8 cellular contexts compared by ENCODE assay signal in the genomic region with DNA sequence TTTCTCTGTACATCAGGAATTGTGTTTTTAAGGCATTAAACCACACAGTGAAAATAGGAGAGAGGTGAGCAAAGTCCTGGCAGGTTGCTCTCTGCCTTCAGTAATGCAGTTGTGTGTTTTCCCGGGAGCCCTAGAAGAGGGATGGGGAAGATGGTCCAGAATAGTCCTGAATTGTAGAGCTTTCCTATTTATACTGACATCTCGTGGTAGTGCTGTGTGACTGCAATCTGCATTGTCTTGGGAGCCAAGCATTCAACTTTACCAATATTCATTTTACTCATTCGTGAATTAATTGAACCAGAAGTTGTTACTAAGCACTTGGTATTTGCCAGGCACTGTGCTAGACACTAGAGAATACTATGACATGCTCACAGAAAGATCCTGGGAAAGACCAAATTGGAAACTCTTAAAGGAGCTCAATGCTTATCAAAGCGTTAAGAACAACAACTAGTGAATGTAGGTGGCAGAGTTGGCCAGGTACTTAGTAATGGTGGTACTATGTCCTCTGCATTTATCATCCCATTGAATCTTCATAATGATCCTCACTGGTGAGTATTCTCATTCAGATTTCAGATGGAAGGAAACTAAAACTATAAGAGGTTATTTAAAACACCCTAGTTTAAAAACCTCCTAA.
DNase-seq lines count a peak whose midpoint lies in the region; ATAC-seq and TF ChIP-seq lines count a peak whose summit lies in the region.

No MANE protein-coding gene starts in this region.

- H3K27me3 ChIP-seq in left lung (no peaks in the 10 kb centered on the region), aorta (ENCODE audit: control insufficient read depth in 1 of 2, insufficient read depth in 2 of 2, low read length in 1 of 2) (no peaks in the 10 kb centered on the region)

- no peaks in the 10 kb centered on the region for H3K9me3 ChIP-seq in left lung
- H3K9me3 ChIP-seq in aorta (ENCODE audit: control insufficient read depth, low read length): no peaks in the 10 kb centered on the region

- WGBS in aorta, 2 donors: 24% methylated on average over 4 of the region's 4 CpGs

- POLR2A ChIA-PET in HEK293T (lab: Yijun Ruan, JAX): no interaction called here

- DNase-seq in DMS53 treated with DMSO at 0.1 percent for 48 hours (lab: John Stamatoyannopoulos, UW; ENCODE audit: unreplicated experiment) (peak; percentile 30), HEK293T (ENCODE audit: extremely low spot score) (peak; percentile 26), NCI-H460 (ENCODE audit: extremely low read depth, low read depth) (peak; percentile 6), cerebellar cortex (ENCODE audit: low spot score) (peak; percentile 49), left lung (no peak), aorta (no peak), NCI-H446 treated with DMSO at 0.1 percent for 48 hours (lab: John Stamatoyannopoulos, UW) (no peak), HK-2 (ENCODE audit: unreplicated experiment) (no peak)

- peak; percentile 78 to 89 for TF ChIP-seq CTCF in left lung (IDR thresholded peaks at IDR 0.05)

- ATAC-seq in left lung (peak; percentile 96), aorta (ENCODE audit: low FRiP score) (peak; percentile 83)

- CTCF ChIA-PET in HEK293T (lab: Yijun Ruan, JAX): interaction anchor here (0.6 to 2.6 kb wide), 12 partner anchors 10 to 905 kb away, joined by 3 to 14 read pairs (median 4); partner anchors contain the start of gene TRIB2

- intact Hi-C loops in left lung (cut with DNase I) (no loop called here), aorta (cut with DNase I) (loop anchor here (2.0 to 10.0 kb wide), 5 partner anchors 73 to 1097 kb away; partner anchors contain the start of gene TRIB2 (in 1 of the 2))

- H3K27ac ChIP-seq in left lung (no peak overlapping the region), aorta (ENCODE audit: low read depth in 1 of 2, low read length in 2 of 2) (no peak overlapping the region)

- no peaks in the 10 kb centered on the region for H3K36me3 ChIP-seq in left lung
- no peaks in the 10 kb centered on the region for H3K36me3 ChIP-seq in aorta (ENCODE audit: control insufficient read depth in 1 of 2, insufficient read depth in 2 of 2, low read length in 1 of 2)

- H3K4me3 ChIP-seq in left lung (no peak overlapping the region), aorta (ENCODE audit: low read length in 2 of 2) (no peak overlapping the region)

- H3K4me1 ChIP-seq in left lung: no peaks in the 10 kb centered on the region
- no peaks in the 10 kb centered on the region for H3K4me1 ChIP-seq in aorta (ENCODE audit: control insufficient read depth in 1 of 2, insufficient read depth in 2 of 2, low read length in 2 of 2)

TF ChIP-seq in HEK293T, 16 proteins besides CTCF, POLR2A, EP300 and RAD21:
- no peak for TF ChIP-seq BHLHE40 (IDR thresholded peaks at IDR 0.05; ENCODE audit: borderline replicate concordance)
- TF ChIP-seq PKNOX1 (IDR thresholded peaks at IDR 0.05): no peak
- TF ChIP-seq HDGF (IDR thresholded peaks at IDR 0.05; ENCODE audit: borderline replicate concordance): no peak
- no peak for TF ChIP-seq ELF4 (IDR thresholded peaks at IDR 0.05)
- no peak for TF ChIP-seq ZNF384 (IDR thresholded peaks at IDR 0.05)
- TF ChIP-seq FOXM1 (IDR thresholded peaks at IDR 0.05; ENCODE audit: borderline replicate concordance): no peak
- no peak for TF ChIP-seq NFRKB (IDR thresholded peaks at IDR 0.05)
- no peak for TF ChIP-seq CTBP1 (IDR thresholded peaks at IDR 0.05; ENCODE audit: borderline replicate concordance)
- no peak for TF ChIP-seq SUZ12 (IDR thresholded peaks at IDR 0.05)
- TF ChIP-seq FOXK2 (IDR thresholded peaks at IDR 0.05): no peak
- TF ChIP-seq FOXA1 (IDR thresholded peaks at IDR 0.05): no peak
- no peak for TF ChIP-seq LEF1 (IDR thresholded peaks at IDR 0.05; ENCODE audit: borderline replicate concordance)
- TF ChIP-seq TARDBP (IDR thresholded peaks at IDR 0.05): no peak
- TF ChIP-seq SP1 (IDR thresholded peaks at IDR 0.05): no peak
- no peak for TF ChIP-seq L3MBTL2 (conservative IDR thresholded peaks at IDR 0.05)
- TF ChIP-seq ARNT (IDR thresholded peaks at IDR 0.05): no peak
TF ChIP-seq in HEK293T: peak in this region for 0.

Comparison
In these comparisons a context has a peak if more than half of its experiments do, and no peak if none do; other contexts are left out.
1. DNase-seq: peak in DMS53 treated with DMSO at 0.1 percent for 48 hours (single experiment), HEK293T (single experiment), NCI-H460 (single experiment) and cerebellar cortex (single experiment); none in left lung (0 of 2), aorta (0 of 2), NCI-H446 treated with DMSO at 0.1 percent for 48 hours (single experiment) and HK-2 (single experiment).
2. intact Hi-C loops: an anchor here in aorta (2.0 to 10.0 kb wide); none called in left lung.